ENCODE assay signal across 10 cellular contexts in the genomic region with DNA sequence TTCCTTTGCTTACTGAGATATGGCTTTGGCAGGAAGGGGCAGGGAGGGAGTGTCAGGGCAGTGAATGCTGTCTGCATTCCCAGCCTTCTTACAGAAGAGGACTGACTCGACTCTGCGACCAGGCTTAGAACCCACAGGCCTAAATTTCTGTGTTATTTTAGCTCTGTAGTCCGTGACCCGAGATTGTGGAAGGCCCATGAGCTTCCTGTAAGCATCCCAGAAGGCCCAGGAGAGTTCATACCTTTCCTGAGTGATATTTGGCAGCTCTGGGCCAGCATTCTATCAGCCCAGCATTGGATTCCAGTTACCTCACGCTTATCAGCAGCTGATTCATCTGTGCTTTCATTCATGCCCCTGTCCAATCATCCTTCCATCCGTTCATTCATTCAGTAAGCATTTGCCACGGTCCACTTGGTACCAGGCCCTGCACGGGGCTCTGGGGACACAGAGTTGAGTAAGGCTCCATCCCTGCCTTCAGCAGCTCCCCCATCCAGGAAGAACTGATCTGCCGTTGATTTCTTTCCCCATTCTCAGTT. TPM values are rescaled to one million over a fixed set of nuclear protein-coding genes. Genes with fewer than 3 reads are reported as not detected.
DNase-seq lines count a peak whose midpoint lies in the region; ATAC-seq and TF ChIP-seq lines count a peak whose summit lies in the region.
"Had no signal": no experiment of that assay in that cellular context is flagged by ENCODE, and none has a peak within 500 bp of the region (broad histone marks: within the 10 kb centered on the region; RNA-seq: fewer than 3 reads in every experiment).

No MANE protein-coding gene starts in this region.

- H3K36me3 ChIP-seq in skeletal muscle tissue (ENCODE audit: control insufficient read depth in 3 of 3, insufficient read depth in 3 of 3, low read length in 3 of 3): peaks cover 27 to 34% (median 30%) of the 10 kb centered on the region in 3 donors

- H3K9ac ChIP-seq in skeletal muscle tissue (ENCODE audit: low read depth in 1 of 3, low read length in 3 of 3): no peak overlapping the region

- peak overlapping the region; percentile 12 for H3K27ac ChIP-seq in skeletal muscle tissue (ENCODE audit: low read depth, low read length)

- H3K4me1 ChIP-seq in skeletal muscle tissue (ENCODE audit: control insufficient read depth in 3 of 3, insufficient read depth in 3 of 3, low read length in 3 of 3): peaks cover 8 to 14% (median 12%) of the 10 kb centered on the region in 3 donors

- no peak overlapping the region for H3K4me3 ChIP-seq in skeletal muscle tissue (ENCODE audit: low read length in 3 of 3)

- DNase-seq in GM03348 (ENCODE audit: low spot score) (peak; percentile 68), glomerular visceral epithelial cell (ENCODE audit: extremely low spot score) (peak; percentile 96), retina (no peak), inferior parietal cortex (ENCODE audit: extremely low spot score) (no peak)
- DNase-seq: activated naive CD8-positive, alpha-beta T cell treated with anti-CD3 and anti-CD28 coated beads, Interleukin-2, amount 10 ng/mL, durations not matched to agents 7 days and 5 days; stimulated activated CD4-positive, alpha-beta T cell treated with anti-CD3 and anti-CD28 coated beads, Interleukin-1b, Interleukin-23, amount 100 ng/mL, for 48 hours had no signal

- ATAC-seq in SK-N-SH treated with all-trans-retinoic acid at 6 μM for 48 hours: peak; percentile 68
- ATAC-seq in HG03135 (IDR thresholded peaks at IDR 0.05; ENCODE audit: unreplicated experiment): no peak
- no peak for ATAC-seq in HG03095 (IDR thresholded peaks at IDR 0.05; ENCODE audit: unreplicated experiment)

- no peaks in the 10 kb centered on the region for H3K27me3 ChIP-seq in skeletal muscle tissue (ENCODE audit: control insufficient read depth in 3 of 3, insufficient read depth in 3 of 3, low read length in 3 of 3)

- no peaks in the 10 kb centered on the region for H3K9me3 ChIP-seq in skeletal muscle tissue (ENCODE audit: control insufficient read depth in 3 of 3, low read length in 3 of 3)

TF ChIP-seq in SK-N-SH treated with all-trans-retinoic acid at 6 μM for 48 hours, 23 proteins besides CTCF, POLR2A, EP300 and RAD21:
- TF ChIP-seq ZNF70 (CRISPR knock-in tag; IDR thresholded peaks at IDR 0.05) (no peak), ISL1 (CRISPR knock-in tag; IDR thresholded peaks at IDR 0.05) (peak; percentile 56), SNAI2 (CRISPR knock-in tag; IDR thresholded peaks at IDR 0.05) (0 out of 2 replicates have a peak, but pooled peaks have one; percentile 9), ZFP3 (CRISPR knock-in tag; IDR thresholded peaks at IDR 0.05) (peak; percentile 80)
- TF ChIP-seq, protein P1, sequence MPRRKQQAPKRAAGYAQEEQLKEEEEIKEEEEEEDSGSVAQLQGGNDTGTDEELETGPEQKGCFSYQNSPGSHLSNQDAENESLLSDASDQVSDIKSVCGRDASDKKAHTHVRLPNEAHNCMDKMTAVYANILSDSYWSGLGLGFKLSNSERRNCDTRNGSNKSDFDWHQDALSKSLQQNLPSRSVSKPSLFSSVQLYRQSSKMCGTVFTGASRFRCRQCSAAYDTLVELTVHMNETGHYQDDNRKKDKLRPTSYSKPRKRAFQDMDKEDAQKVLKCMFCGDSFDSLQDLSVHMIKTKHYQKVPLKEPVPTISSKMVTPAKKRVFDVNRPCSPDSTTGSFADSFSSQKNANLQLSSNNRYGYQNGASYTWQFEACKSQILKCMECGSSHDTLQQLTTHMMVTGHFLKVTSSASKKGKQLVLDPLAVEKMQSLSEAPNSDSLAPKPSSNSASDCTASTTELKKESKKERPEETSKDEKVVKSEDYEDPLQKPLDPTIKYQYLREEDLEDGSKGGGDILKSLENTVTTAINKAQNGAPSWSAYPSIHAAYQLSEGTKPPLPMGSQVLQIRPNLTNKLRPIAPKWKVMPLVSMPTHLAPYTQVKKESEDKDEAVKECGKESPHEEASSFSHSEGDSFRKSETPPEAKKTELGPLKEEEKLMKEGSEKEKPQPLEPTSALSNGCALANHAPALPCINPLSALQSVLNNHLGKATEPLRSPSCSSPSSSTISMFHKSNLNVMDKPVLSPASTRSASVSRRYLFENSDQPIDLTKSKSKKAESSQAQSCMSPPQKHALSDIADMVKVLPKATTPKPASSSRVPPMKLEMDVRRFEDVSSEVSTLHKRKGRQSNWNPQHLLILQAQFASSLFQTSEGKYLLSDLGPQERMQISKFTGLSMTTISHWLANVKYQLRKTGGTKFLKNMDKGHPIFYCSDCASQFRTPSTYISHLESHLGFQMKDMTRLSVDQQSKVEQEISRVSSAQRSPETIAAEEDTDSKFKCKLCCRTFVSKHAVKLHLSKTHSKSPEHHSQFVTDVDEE (CRISPR knock-in tag; IDR thresholded peaks at IDR 0.05): no peak

RNA-seq across cellular contexts. Expression of a gene that starts 28.2 kb away (rescaled TPM):
- total RNA-seq in skeletal muscle tissue: 11.5 TPM

RNA-seq across cellular contexts. Expression of a gene that starts 52.5 kb away (rescaled TPM):
- total RNA-seq in skeletal muscle tissue: 91.3 TPM

Comparison
In these comparisons a context has a peak if more than half of its experiments do, and no peak if none do; other contexts are left out.
1. DNase-seq: peak in GM03348 (single experiment) and glomerular visceral epithelial cell (single experiment); none in retina (single experiment) and inferior parietal cortex (single experiment).